ENCODE assay signal across 2 cellular contexts in the genomic region with DNA sequence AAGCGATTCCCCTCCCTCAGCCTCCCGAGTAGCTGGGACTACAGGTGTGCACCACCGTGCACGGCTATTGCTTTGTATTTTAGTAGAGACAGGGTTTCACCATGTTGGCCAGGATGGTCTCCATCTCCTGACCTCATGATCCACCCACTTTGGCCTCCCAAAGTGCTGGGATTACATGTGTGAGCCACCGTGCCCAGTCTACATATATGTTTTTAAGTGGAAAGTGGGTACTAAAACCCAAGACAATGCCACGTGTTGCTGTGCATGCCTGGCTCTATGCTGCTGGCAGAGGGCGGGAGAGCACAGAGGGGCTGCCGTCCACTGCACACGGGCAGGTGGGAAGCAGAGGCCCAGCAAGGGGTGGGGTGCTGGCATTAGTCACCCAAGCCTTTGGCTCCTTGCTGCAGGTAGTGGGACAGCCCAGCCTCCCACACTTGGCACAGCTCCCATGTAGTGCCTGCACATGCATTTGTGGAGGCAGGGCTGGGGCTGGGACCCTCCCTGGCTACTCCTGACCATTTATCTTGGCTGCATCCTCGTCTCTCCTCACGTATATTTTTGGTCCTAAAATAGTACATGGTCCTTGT.
A peak's percentile ranks its signal among the peaks of the same experiment; 100 is the strongest.
TF ChIP-seq lines count a peak whose summit lies in the region.

No MANE protein-coding gene starts in this region.

TF ChIP-seq in SK-N-SH, 30 proteins besides CTCF, POLR2A, EP300 and RAD21:
- TF ChIP-seq NFIC (IDR thresholded peaks at IDR 0.05; ENCODE audit: borderline replicate concordance): 0 out of 2 replicates have a peak, but pooled peaks have one; percentile 13
- TF ChIP-seq FOXJ3 (CRISPR knock-in tag; IDR thresholded peaks at IDR 0.05): no peak
- 0 out of 2 replicates have a peak, but pooled peaks have one; percentile 6 for TF ChIP-seq JUND (IDR thresholded peaks at IDR 0.05)

TF ChIP-seq in SK-N-SH treated with all-trans-retinoic acid at 6 μM for 48 hours, 23 proteins besides CTCF, POLR2A, EP300 and RAD21:
- TF ChIP-seq RARB (CRISPR knock-in tag; IDR thresholded peaks at IDR 0.05) (no peak), TOX (CRISPR knock-in tag; IDR thresholded peaks at IDR 0.05; ENCODE audit: borderline replicate concordance) (no peak), ESRRG (CRISPR knock-in tag; IDR thresholded peaks at IDR 0.05) (no peak)
TF ChIP-seq in SK-N-SH treated with all-trans-retinoic acid at 6 μM for 48 hours: peak in this region for 0.
